Comparison of ENCODE assay signal across 1 cellular context in genomic region chr20:13243826-13244376, GRCh38.
TF ChIP-seq lines count a peak whose summit lies in the region.

No MANE protein-coding gene starts in this region.

TF ChIP-seq in HepG2, 621 proteins besides CTCF, POLR2A, EP300 and RAD21 (continued from another document and continues in another):
- no peak for TF ChIP-seq ZNF407 (CRISPR knock-in tag; IDR thresholded peaks at IDR 0.05; ENCODE audit: not compliant biosample characterization)
- TF ChIP-seq PLSCR1 (CRISPR knock-in tag; IDR thresholded peaks at IDR 0.05; ENCODE audit: borderline replicate concordance): no peak
- peak; percentile 99 for TF ChIP-seq ELF3 (CRISPR knock-in tag; IDR thresholded peaks at IDR 0.05)
- TF ChIP-seq EZH2 (conservative IDR thresholded peaks at IDR 0.05; ENCODE audit: low read depth, low read length): no peak
- TF ChIP-seq ZNF746 (CRISPR knock-in tag; IDR thresholded peaks at IDR 0.05): peak; percentile 70; the same call in 1 of the 2 replicates
- no peak for TF ChIP-seq U2AF1 (optimal IDR thresholded peaks at IDR 0.05; ENCODE audit: low read depth, low read length)
- peak; percentile 38; the same call in 1 of the 2 replicates for TF ChIP-seq TFDP2 (CRISPR knock-in tag; IDR thresholded peaks at IDR 0.05)
- TF ChIP-seq RFX1 (IDR thresholded peaks at IDR 0.05): no peak
- no peak for TF ChIP-seq SNAI1 (CRISPR knock-in tag; IDR thresholded peaks at IDR 0.05; ENCODE audit: borderline replicate concordance)
- no peak for TF ChIP-seq NAIF1 (CRISPR knock-in tag; IDR thresholded peaks at IDR 0.05; ENCODE audit: borderline replicate concordance)
- TF ChIP-seq KDM4B (CRISPR knock-in tag; IDR thresholded peaks at IDR 0.05): peak; percentile 98; the same call in 1 of the 2 replicates
- TF ChIP-seq ZNF619 (CRISPR knock-in tag; IDR thresholded peaks at IDR 0.05): no peak
- peak; percentile 94 for TF ChIP-seq ZBTB39 (CRISPR knock-in tag; IDR thresholded peaks at IDR 0.05)
- peak in 1 of 2 experiments; percentile 83; a peak in 2 of 4 replicates for TF ChIP-seq REST (IDR thresholded peaks at IDR 0.05; ENCODE audit: borderline replicate concordance in 1 of 2, low read depth in 1 of 2, low read length in 2 of 2)
- peak; percentile 80; the same call in 1 of the 2 replicates for TF ChIP-seq ZMYM2 (CRISPR knock-in tag; IDR thresholded peaks at IDR 0.05)
- no peak for TF ChIP-seq ZBTB7A (CRISPR knock-in tag; IDR thresholded peaks at IDR 0.05)
- TF ChIP-seq ZBTB49 (CRISPR knock-in tag; IDR thresholded peaks at IDR 0.05; ENCODE audit: borderline replicate concordance): no peak
- no peak for TF ChIP-seq KDM5B (CRISPR knock-in tag; IDR thresholded peaks at IDR 0.05; ENCODE audit: borderline replicate concordance)
- peak; percentile 91 for TF ChIP-seq HOXA3 (CRISPR knock-in tag; IDR thresholded peaks at IDR 0.05)
- no peak for TF ChIP-seq ZNF460 (CRISPR knock-in tag; IDR thresholded peaks at IDR 0.05; ENCODE audit: borderline replicate concordance)
- TF ChIP-seq SP140L (CRISPR knock-in tag; IDR thresholded peaks at IDR 0.05; ENCODE audit: borderline replicate concordance): peak; percentile 99
- TF ChIP-seq ZKSCAN8 (CRISPR knock-in tag; IDR thresholded peaks at IDR 0.05; ENCODE audit: borderline replicate concordance): peak; percentile 97
- TF ChIP-seq EEA1 (CRISPR knock-in tag; IDR thresholded peaks at IDR 0.05; ENCODE audit: borderline replicate concordance): no peak
- peak; percentile 92; the same call in 1 of the 2 replicates for TF ChIP-seq CBX5 (CRISPR knock-in tag; IDR thresholded peaks at IDR 0.05; ENCODE audit: borderline replicate concordance)
- no peak for TF ChIP-seq ZNF674 (CRISPR knock-in tag; IDR thresholded peaks at IDR 0.05; ENCODE audit: low read depth)
- TF ChIP-seq SRSF4 (IDR thresholded peaks at IDR 0.05; ENCODE audit: low read depth, low read length, poor library complexity, severe bottlenecking): no peak
- TF ChIP-seq ARHGAP35 (CRISPR knock-in tag; IDR thresholded peaks at IDR 0.05; ENCODE audit: borderline replicate concordance): no peak
- no peak for TF ChIP-seq HNRNPUL1 (IDR thresholded peaks at IDR 0.05; ENCODE audit: low read depth, low read length)
- TF ChIP-seq ZBTB26 (CRISPR knock-in tag; IDR thresholded peaks at IDR 0.05; ENCODE audit: borderline replicate concordance): no peak
- peak; percentile 97 for TF ChIP-seq CBFB (CRISPR knock-in tag; IDR thresholded peaks at IDR 0.05)
- peak; percentile 100 for TF ChIP-seq RCOR2 (CRISPR knock-in tag; IDR thresholded peaks at IDR 0.05)
- TF ChIP-seq ZNF878 (CRISPR knock-in tag; IDR thresholded peaks at IDR 0.05): peak; percentile 89; the same call in 1 of the 2 replicates
- no peak for TF ChIP-seq ETS1 (CRISPR knock-in tag; IDR thresholded peaks at IDR 0.05)
- no peak for TF ChIP-seq SETDB1 (CRISPR knock-in tag; IDR thresholded peaks at IDR 0.05; ENCODE audit: borderline replicate concordance)
- no peak for TF ChIP-seq ZNF496 (CRISPR knock-in tag; IDR thresholded peaks at IDR 0.05; ENCODE audit: insufficient replicate concordance)
- no peak; the same call in 1 of the 2 replicates for TF ChIP-seq BRF2 (CRISPR knock-in tag; IDR thresholded peaks at IDR 0.05)
- peak; percentile 100 for TF ChIP-seq RBAK (CRISPR knock-in tag; IDR thresholded peaks at IDR 0.05)
